ENCODE assay signal across 8 cellular contexts in the genomic region with DNA sequence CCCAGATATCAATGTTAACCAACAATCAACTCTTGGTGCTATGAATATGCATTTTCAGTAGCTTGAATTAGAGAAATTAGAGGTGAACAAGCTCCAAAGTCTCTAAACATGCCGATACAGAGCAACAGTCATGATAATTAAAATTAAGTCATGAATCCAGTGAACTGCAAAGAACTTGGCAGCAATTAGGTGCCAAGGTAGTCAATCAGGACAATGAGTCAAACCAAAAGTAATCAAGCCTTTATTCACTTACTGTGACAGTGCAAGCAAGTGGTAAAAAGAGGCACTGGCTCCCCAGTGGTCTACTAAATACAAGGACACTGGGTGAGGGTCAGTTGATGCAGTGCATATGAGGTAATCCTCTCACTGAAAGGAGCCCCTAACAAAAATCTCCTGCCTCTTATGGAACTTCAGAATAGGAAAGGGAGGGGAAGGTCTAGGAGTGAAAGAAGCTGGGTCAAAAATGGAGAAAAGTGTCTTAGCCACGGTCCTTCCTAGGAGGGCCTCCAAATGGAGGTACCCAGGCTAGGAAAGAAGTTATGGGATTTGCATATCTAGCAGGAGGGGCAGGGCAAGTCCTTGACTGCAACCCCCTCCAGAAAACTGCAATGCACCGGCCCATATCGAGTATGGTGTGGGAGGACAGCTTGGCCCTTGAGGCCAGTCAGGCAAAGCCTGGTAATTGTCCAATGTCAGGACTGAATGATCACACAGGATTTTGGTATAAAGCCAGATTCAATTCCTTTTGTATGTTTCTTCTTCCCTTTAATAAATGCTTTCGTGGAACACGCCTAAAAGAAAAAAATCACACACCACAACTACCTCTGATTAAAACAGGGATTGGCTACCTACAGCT. TPM values are rescaled to one million over a fixed set of nuclear protein-coding genes. Genes with fewer than 3 reads are reported as not detected.
DNase-seq lines count a peak whose midpoint lies in the region; ATAC-seq and TF ChIP-seq lines count a peak whose summit lies in the region.

No MANE protein-coding gene starts in this region.

- H3K27me3 ChIP-seq in CD4-positive, alpha-beta T cell (ENCODE audit: control insufficient read depth, insufficient read depth, low read length): no peaks in the 10 kb centered on the region
- H3K27me3 ChIP-seq in MG63 (no peaks in the 10 kb centered on the region), ectodermal cell (ENCODE audit: control insufficient read depth, insufficient read depth, low read length, poor library complexity, severe bottlenecking) (no peaks in the 10 kb centered on the region)

- H3K9me3 ChIP-seq in CD4-positive, alpha-beta T cell (ENCODE audit: control insufficient read depth, low read length): no peaks in the 10 kb centered on the region
- H3K9me3 ChIP-seq in MG63 (no peaks in the 10 kb centered on the region), ectodermal cell (ENCODE audit: control insufficient read depth, low read length) (no peaks in the 10 kb centered on the region)

- peaks cover 12% of the 10 kb centered on the region for H3K4me1 ChIP-seq in ectodermal cell (ENCODE audit: control insufficient read depth, insufficient read depth, low read length)

- H3K9me3 Mint-ChIP-seq in CD4-positive, alpha-beta T cell: no peaks in the 10 kb centered on the region
- H3K9me3 Mint-ChIP-seq in nephron progenitor cell: no peaks in the 10 kb centered on the region

- peak overlapping the region; percentile 99 for H3K4me3 Mint-ChIP-seq in CD4-positive, alpha-beta T cell
- H3K4me3 Mint-ChIP-seq in nephron progenitor cell: peak overlapping the region; percentile 98

- H3K4me3 ChIP-seq in MG63 (peak overlapping the region; percentile 90), ectodermal cell (ENCODE audit: insufficient read depth, low read depth, low read length) (peak overlapping the region; percentile 96)

- H3K36me3 Mint-ChIP-seq in CD4-positive, alpha-beta T cell (ENCODE audit: low read depth): peaks cover 57% of the 10 kb centered on the region
- peaks cover 21% of the 10 kb centered on the region for H3K36me3 Mint-ChIP-seq in nephron progenitor cell (ENCODE audit: low read depth)

- ATAC-seq in CD4-positive, alpha-beta T cell (ENCODE audit: poor library complexity): no peak
- no peak for ATAC-seq in HG02852 (IDR thresholded peaks at IDR 0.05; ENCODE audit: unreplicated experiment)

- H3K4me1 Mint-ChIP-seq in CD4-positive, alpha-beta T cell (ENCODE audit: low read depth): peaks cover 55% of the 10 kb centered on the region
- H3K4me1 Mint-ChIP-seq in nephron progenitor cell: peaks cover 36% of the 10 kb centered on the region

- peak overlapping the region; percentile 98 for H3K27ac Mint-ChIP-seq in CD4-positive, alpha-beta T cell
- peak overlapping the region; percentile 95 for H3K27ac Mint-ChIP-seq in nephron progenitor cell

- 37 to 43% methylated on average over 6 of the region's 6 CpGs for WGBS in ectodermal cell, 2 experiments

- intact Hi-C loops in CD4-positive, alpha-beta T cell (cut with DNase I, micrococcal nuclease): loop anchor here in 1 of 2 experiments (5.0 kb wide), 5 partner anchors 561 to 949 kb away; a partner anchor contains a TSS

- POLR2A ChIA-PET in CD4-positive, alpha-beta T cell (lab: Charles Lee): interaction anchor here (4.7 kb wide), 1 partner anchor 17 kb away, joined by 166 read pairs; a partner anchor contains a TSS

- no peak overlapping the region for H3K27ac ChIP-seq in CD4-positive, alpha-beta T cell (ENCODE audit: low read depth, low read length)
- H3K27ac ChIP-seq in ectodermal cell (ENCODE audit: insufficient read depth, low read depth, low read length, poor library complexity, severe bottlenecking): no peak overlapping the region

- DNase-seq in CD4-positive, alpha-beta T cell: no peak
- DNase-seq in MG63 (no peak), nephron progenitor cell (peak; percentile 45), hepatic stellate cell (ENCODE audit: low spot score) (no peak), NCI-H1417 treated with DMSO at 0.1 percent for 48 hours (lab: John Stamatoyannopoulos, UW) (no peak), NCI-H2081 (lab: John Stamatoyannopoulos, UW) (no peak)

- no peaks in the 10 kb centered on the region for H3K27me3 Mint-ChIP-seq in CD4-positive, alpha-beta T cell
- peaks cover 12% of the 10 kb centered on the region for H3K27me3 Mint-ChIP-seq in nephron progenitor cell (ENCODE audit: low read depth, poor library complexity)

- no peak for TF ChIP-seq CTCF in CD4-positive, alpha-beta T cell (IDR thresholded peaks at IDR 0.05)
- TF ChIP-seq CTCF in nephron progenitor cell (IDR thresholded peaks at IDR 0.05): no peak

- CTCF ChIA-PET in CD4-positive, alpha-beta T cell (lab: Charles Lee): interaction anchor here (5.8 kb wide), 1 partner anchor 17 kb away, joined by 60 read pairs; a partner anchor contains a TSS

- peaks cover 47% of the 10 kb centered on the region for H3K36me3 ChIP-seq in MG63
- H3K36me3 ChIP-seq in ectodermal cell (ENCODE audit: control insufficient read depth, insufficient read depth, low read length): peaks cover 3% of the 10 kb centered on the region

RNA-seq across cellular contexts. Expression of a gene that starts 1.5 kb away (rescaled TPM):
- total RNA-seq in CD4-positive, alpha-beta T cell: 10 to 100 TPM; 35.4 to 37.9 TPM
- 6.6 and 13.7 TPM in 2 replicates for total RNA-seq in MG63 (2014; rRNA removed; shearing (Covaris generic); ENCODE audit: low replicate concordance)
- 40.1 TPM for polyA plus RNA-seq in ectodermal cell (2013, experiment 1 of 4)
- 45.1 TPM for polyA plus RNA-seq in ectodermal cell (2013, experiment 2 of 4)
- 31.5 TPM for polyA plus RNA-seq in ectodermal cell (2013, experiment 3 of 4)
- polyA plus RNA-seq in ectodermal cell (2013, experiment 4 of 4): 34.2 TPM

RNA-seq across cellular contexts. Expression of a gene that starts 17.0 kb away (rescaled TPM):
- 10 to 100 TPM; 40.4 to 40.7 TPM for total RNA-seq in CD4-positive, alpha-beta T cell
- total RNA-seq in MG63 (2014; rRNA removed; shearing (Covaris generic); ENCODE audit: low replicate concordance): 10.9 and 15.5 TPM in 2 replicates
- polyA plus RNA-seq in ectodermal cell (2013, experiment 1 of 4): 35.8 TPM
- polyA plus RNA-seq in ectodermal cell (2013, experiment 2 of 4): 45.2 TPM
- 34.0 TPM for polyA plus RNA-seq in ectodermal cell (2013, experiment 3 of 4)
- 43.3 TPM for polyA plus RNA-seq in ectodermal cell (2013, experiment 4 of 4)
